9 cellular contexts compared by ENCODE assay signal in the genomic region with DNA sequence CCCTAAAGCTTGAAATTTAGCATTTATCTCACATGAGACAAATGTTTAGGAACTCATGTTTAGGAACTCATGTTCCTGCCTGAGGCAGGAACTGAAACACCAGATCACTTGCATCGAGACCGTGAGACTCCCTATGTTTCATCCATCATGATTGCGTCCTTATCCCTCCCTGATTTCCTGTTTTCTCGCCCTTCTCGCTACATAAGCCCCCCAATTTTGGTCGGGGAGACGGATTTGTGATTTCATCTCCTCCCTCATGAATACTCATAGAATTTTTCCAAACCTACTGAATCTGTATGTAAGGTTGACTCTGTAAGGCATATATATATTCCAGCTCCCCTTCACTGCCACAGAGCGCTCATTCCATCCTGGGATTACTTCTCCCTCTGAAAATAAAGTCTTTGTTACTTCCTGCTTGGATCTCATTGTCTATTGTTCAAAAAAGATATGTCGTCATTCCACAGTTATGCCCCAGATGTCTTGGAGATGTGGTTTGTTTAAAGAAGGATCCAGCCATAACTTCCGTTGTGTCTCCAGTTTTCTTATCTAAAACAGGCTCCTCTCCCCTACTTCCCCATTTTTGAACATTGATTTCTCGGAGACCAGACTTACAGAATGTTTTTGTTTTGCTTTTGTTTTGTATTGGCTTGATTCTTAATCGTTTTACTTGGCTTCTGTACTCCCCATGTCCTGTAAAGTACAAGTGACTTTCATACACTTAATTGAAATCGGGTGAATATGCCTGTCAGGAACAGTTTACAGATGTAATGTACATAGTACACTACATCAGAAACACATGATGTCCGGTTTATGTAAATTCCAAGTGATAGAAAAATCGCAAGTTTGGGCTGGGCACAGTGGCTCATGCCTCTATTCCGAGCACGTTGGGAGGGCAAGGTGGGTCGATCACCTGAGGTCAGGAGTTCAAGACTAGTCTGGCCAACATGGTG.
DNase-seq lines count a peak whose midpoint lies in the region; ATAC-seq, FAIRE-seq and TF ChIP-seq lines count a peak whose summit lies in the region.
"Had no signal": no experiment of that assay in that cellular context is flagged by ENCODE, and none has a peak within 500 bp of the region (broad histone marks: within the 10 kb centered on the region; RNA-seq: fewer than 3 reads in every experiment).

No MANE protein-coding gene starts in this region.

- DNase-seq in GM12865 (ENCODE audit: low read depth): peak; percentile 73
- DNase-seq in LHCN-M2 (ENCODE audit: low read depth): peak; percentile 68
- DNase-seq in cardiac muscle cell (ENCODE audit: low read depth in 1 of 2, low spot score in 1 of 2): peak in 1 of 2 donors; percentile 92
- peak; percentile 79 for DNase-seq in retina
- no peak for DNase-seq in NK-92 (lab: John Stamatoyannopoulos, UW; ENCODE audit: unreplicated experiment)
- DNase-seq in chondrocyte (ENCODE audit: low spot score): no peak

- TF ChIP-seq CTCF in GM12865 (IDR thresholded peaks at IDR 0.05; ENCODE audit: insufficient read depth, low read depth, low read length, missing control alignments) (no peak), cardiac muscle cell (IDR thresholded peaks at IDR 0.05; ENCODE audit: low read depth, low read length) (no peak), chondrocyte (IDR thresholded peaks at IDR 0.05) (no peak)

- H3K27ac ChIP-seq in cardiac muscle cell: peak overlapping the region; percentile 92

- no peaks in the 10 kb centered on the region for H3K36me3 ChIP-seq in cardiac muscle cell

- ATAC-seq in GM21360 (IDR thresholded peaks at IDR 0.05; ENCODE audit: unreplicated experiment): no peak

- no peaks in the 10 kb centered on the region for H3K27me3 ChIP-seq in cardiac muscle cell

- no peak overlapping the region for H3K27ac Mint-ChIP-seq in chondrocyte (ENCODE audit: unreplicated experiment)
- H3K27ac Mint-ChIP-seq: activated naive CD4-positive, alpha-beta T cell treated with anti-CD3 and anti-CD28 coated beads, Interleukin-2, amount 50 U/mL, for 24 hours had no signal

- H3K9me3 ChIP-seq in cardiac muscle cell (ENCODE audit: low read depth): no peaks in the 10 kb centered on the region

- peaks cover 8% of the 10 kb centered on the region for H3K4me1 Mint-ChIP-seq in chondrocyte (ENCODE audit: low read depth)

- H3K27me3 Mint-ChIP-seq in chondrocyte (ENCODE audit: low read depth): no peaks in the 10 kb centered on the region
- H3K27me3 Mint-ChIP-seq: activated naive CD4-positive, alpha-beta T cell treated with anti-CD3 and anti-CD28 coated beads, Interleukin-2, amount 50 U/mL, for 24 hours had no signal

- H3K9me3 Mint-ChIP-seq in chondrocyte (ENCODE audit: low read depth): no peaks in the 10 kb centered on the region
- H3K9me3 Mint-ChIP-seq: activated naive CD4-positive, alpha-beta T cell treated with anti-CD3 and anti-CD28 coated beads, Interleukin-2, amount 50 U/mL, for 24 hours had no signal

- no peaks in the 10 kb centered on the region for H3K4me1 ChIP-seq in cardiac muscle cell (ENCODE audit: low read depth)

- no peak overlapping the region for H3K4me3 Mint-ChIP-seq in chondrocyte (ENCODE audit: unreplicated experiment)
- H3K4me3 Mint-ChIP-seq: activated naive CD4-positive, alpha-beta T cell treated with anti-CD3 and anti-CD28 coated beads, Interleukin-2, amount 50 U/mL, for 24 hours had no signal

- peak overlapping the region; percentile 72 for H3K4me3 ChIP-seq in GM12865 (ENCODE audit: low read depth, low read length)
- peak overlapping the region; percentile 72 for H3K4me3 ChIP-seq in cardiac muscle cell

- no peaks in the 10 kb centered on the region for H3K36me3 Mint-ChIP-seq in chondrocyte (ENCODE audit: low read depth)
- H3K36me3 Mint-ChIP-seq: activated naive CD4-positive, alpha-beta T cell treated with anti-CD3 and anti-CD28 coated beads, Interleukin-2, amount 50 U/mL, for 24 hours had no signal

- peak; percentile 29 for FAIRE-seq in TTC549 (lab: Jason Lieb, UNC)

Comparison
In these comparisons a context has a peak if more than half of its experiments do, and no peak if none do; other contexts are left out.
1. DNase-seq: peak in GM12865 (single experiment), LHCN-M2 (single experiment) and retina (single experiment); none in NK-92 (single experiment) and chondrocyte (single experiment).